25 cellular contexts compared by ENCODE assay signal in genomic region chr12:83065562-83065961, GRCh38.
"Had no signal": no experiment of that assay in that cellular context is flagged by ENCODE, and none has a peak within 500 bp of the region (broad histone marks: within the 10 kb centered on the region; RNA-seq: fewer than 3 reads in every experiment).

No MANE protein-coding gene starts in this region.

- H3K4me3 Mint-ChIP-seq: dendritic cell treated with granulocyte-macrophage colony-stimulating factor and Interleukin-4, amounts not matched to agents 40 ng/mL and 50 ng/mL, for 4 days; endodermal cell; memory B cell; naive B cell; natural killer cell treated with Interleukin-12 subunit alpha and Interleukin-12 subunit beta and Interleukin-15 and Interleukin-18, amount 100 ng/mL, for 72 hours; neural progenitor cell; stimulated activated effector memory CD8-positive, alpha-beta T cell treated with anti-CD3 and anti-CD28 coated beads, Interleukin-12 subunit alpha, Interleukin-12 subunit beta, amount 100 ng/mL, for 72 hours; type B pancreatic cell had no signal

- H3K27ac Mint-ChIP-seq: dendritic cell treated with granulocyte-macrophage colony-stimulating factor and Interleukin-4, amounts not matched to agents 40 ng/mL and 50 ng/mL, for 4 days; endodermal cell; memory B cell; naive B cell; natural killer cell treated with Interleukin-12 subunit alpha and Interleukin-12 subunit beta and Interleukin-15 and Interleukin-18, amount 100 ng/mL, for 72 hours; neural progenitor cell; stimulated activated effector memory CD8-positive, alpha-beta T cell treated with anti-CD3 and anti-CD28 coated beads, Interleukin-12 subunit alpha, Interleukin-12 subunit beta, amount 100 ng/mL, for 72 hours; type B pancreatic cell had no signal

- H3K36me3 ChIP-seq: colonic mucosa, neural progenitor cell, sigmoid colon, tibial artery had no signal

- H3K9me3 Mint-ChIP-seq: stimulated activated effector memory CD8-positive, alpha-beta T cell treated with anti-CD3 and anti-CD28 coated beads, Interleukin-12 subunit alpha, Interleukin-12 subunit beta, amount 100 ng/mL, for 72 hours had no signal

- H3K9ac ChIP-seq: neural progenitor cell had no signal

- H3K9me3 ChIP-seq: colonic mucosa, esophagus squamous epithelium, mucosa of descending colon, psoas muscle, sigmoid colon, testis, tibial artery had no signal

- DNase-seq: colonic mucosa; effector CD8-positive, alpha-beta T cell; endodermal cell; erythroblast; esophagus squamous epithelium; kidney; mucosa of descending colon; naive B cell; psoas muscle; right cardiac atrium; sigmoid colon; stimulated activated CD4-positive, alpha-beta T cell treated with anti-CD3 and anti-CD28 coated beads, Interleukin-2, amount 100 ng/mL, for 24 hours; stimulated activated CD4-positive, alpha-beta T cell treated with anti-CD3 and anti-CD28 coated beads, Interleukin-4, amount 100 ng/mL, for 24 hours; stimulated activated naive CD4-positive, alpha-beta T cell treated with Interleukin-2 at 50 U/mL for 16 hours; substantia nigra; testis; tibial artery had no signal

- H3K27me3 ChIP-seq: colonic mucosa, esophagus squamous epithelium, neural progenitor cell, sigmoid colon, testis, tibial artery had no signal

- H3K27me3 Mint-ChIP-seq: dendritic cell treated with granulocyte-macrophage colony-stimulating factor and Interleukin-4, amounts not matched to agents 40 ng/mL and 50 ng/mL, for 4 days; memory B cell; naive B cell; natural killer cell treated with Interleukin-12 subunit alpha and Interleukin-12 subunit beta and Interleukin-15 and Interleukin-18, amount 100 ng/mL, for 72 hours; type B pancreatic cell had no signal

- H3K4me1 Mint-ChIP-seq: memory B cell; naive B cell; stimulated activated effector memory CD8-positive, alpha-beta T cell treated with anti-CD3 and anti-CD28 coated beads, Interleukin-12 subunit alpha, Interleukin-12 subunit beta, amount 100 ng/mL, for 72 hours had no signal

- H3K27ac ChIP-seq: colonic mucosa, esophagus squamous epithelium, neural progenitor cell, psoas muscle, sigmoid colon, testis, tibial artery had no signal

- H3K4me3 ChIP-seq: colonic mucosa, esophagus squamous epithelium, lung, mucosa of descending colon, neural progenitor cell, psoas muscle, sigmoid colon, testis, tibial artery had no signal

- ATAC-seq: left lobe of liver; mucosa of descending colon; natural killer cell treated with Interleukin-12 subunit alpha and Interleukin-12 subunit beta and Interleukin-15 and Interleukin-18, amount 100 ng/mL, for 72 hours; psoas muscle; right cardiac atrium; stimulated activated effector memory CD8-positive, alpha-beta T cell treated with anti-CD3 and anti-CD28 coated beads, Interleukin-12 subunit alpha, Interleukin-12 subunit beta, amount 100 ng/mL, for 72 hours had no signal
